Comparison of ENCODE assay signal across 17 cellular contexts in genomic region chr11:28505216-28505615, GRCh38.
"Had no signal": no experiment of that assay in that cellular context is flagged by ENCODE, and none has a peak within 500 bp of the region (broad histone marks: within the 10 kb centered on the region; RNA-seq: fewer than 3 reads in every experiment).

No MANE protein-coding gene starts in this region.

- H3K4me1 Mint-ChIP-seq: activated CD4-positive, alpha-beta T cell treated with anti-CD3 and anti-CD28 coated beads, Interleukin-2, amount 10 ng/mL, durations not matched to agents 7 days and 5 days; activated naive CD8-positive, alpha-beta T cell treated with anti-CD3 and anti-CD28 coated beads, Interleukin-2, amount 10 ng/mL, durations not matched to agents 7 days and 5 days; nephron had no signal

- H3K9me3 ChIP-seq: ascending aorta, esophagus muscularis mucosa, transverse colon, vagina had no signal

- H3K27me3 ChIP-seq: ascending aorta, esophagus muscularis mucosa, transverse colon, vagina had no signal

- H3K27ac Mint-ChIP-seq: activated CD4-positive, alpha-beta T cell treated with anti-CD3 and anti-CD28 coated beads, Interleukin-2, amount 10 ng/mL, durations not matched to agents 7 days and 5 days; activated naive CD8-positive, alpha-beta T cell treated with anti-CD3 and anti-CD28 coated beads, Interleukin-2, amount 10 ng/mL, durations not matched to agents 7 days and 5 days; nephron had no signal

- H3K27ac ChIP-seq: ascending aorta, esophagus muscularis mucosa, transverse colon, vagina had no signal

- H3K27me3 Mint-ChIP-seq: activated CD4-positive, alpha-beta T cell treated with anti-CD3 and anti-CD28 coated beads, Interleukin-2, amount 10 ng/mL, durations not matched to agents 7 days and 5 days; activated naive CD8-positive, alpha-beta T cell treated with anti-CD3 and anti-CD28 coated beads, Interleukin-2, amount 10 ng/mL, durations not matched to agents 7 days and 5 days; progenitor cell of endocrine pancreas had no signal

- DNase-seq: activated CD4-positive, alpha-beta T cell treated with anti-CD3 and anti-CD28 coated beads, Interleukin-2, amount 10 ng/mL, durations not matched to agents 7 days and 5 days; activated CD8-positive, alpha-beta memory T cell treated with anti-CD3 and anti-CD28 coated beads for 24 hours; activated gamma-delta T cell treated with Interleukin-2 at 50 U/mL for 16 hours; activated naive CD8-positive, alpha-beta T cell treated with anti-CD3 and anti-CD28 coated beads, Interleukin-2, amount 10 ng/mL, durations not matched to agents 7 days and 5 days; foreskin melanocyte; kidney glomerular epithelial cell; right cardiac atrium; small intestine; stimulated activated CD4-positive, alpha-beta T cell treated with anti-CD3 and anti-CD28 coated beads, Interleukin-4, amount 100 ng/mL, for 24 hours; stimulated activated naive CD4-positive, alpha-beta T cell; substantia nigra; transverse colon had no signal

- H3K36me3 ChIP-seq: ascending aorta, esophagus muscularis mucosa, transverse colon, vagina had no signal

- H3K4me1 ChIP-seq: ascending aorta, esophagus muscularis mucosa, transverse colon, vagina had no signal

- H3K4me3 ChIP-seq: ascending aorta, esophagus muscularis mucosa, transverse colon, vagina had no signal

- H3K4me3 Mint-ChIP-seq: activated CD4-positive, alpha-beta T cell treated with anti-CD3 and anti-CD28 coated beads, Interleukin-2, amount 10 ng/mL, durations not matched to agents 7 days and 5 days; activated naive CD8-positive, alpha-beta T cell treated with anti-CD3 and anti-CD28 coated beads, Interleukin-2, amount 10 ng/mL, durations not matched to agents 7 days and 5 days; nephron had no signal

- H3K9me3 Mint-ChIP-seq: nephron had no signal

- H3K36me3 Mint-ChIP-seq: activated naive CD8-positive, alpha-beta T cell treated with anti-CD3 and anti-CD28 coated beads, Interleukin-2, amount 10 ng/mL, durations not matched to agents 7 days and 5 days had no signal
